11 cellular contexts compared by ENCODE assay signal in genomic region chr9:126373241-126373640, GRCh38. TPM values are rescaled to one million over a fixed set of nuclear protein-coding genes. Genes with fewer than 3 reads are reported as not detected.
DNase-seq lines count a peak whose midpoint lies in the region; ATAC-seq and TF ChIP-seq lines count a peak whose summit lies in the region.
"Had no signal": no experiment of that assay in that cellular context is flagged by ENCODE, and none has a peak within 500 bp of the region (broad histone marks: within the 10 kb centered on the region; RNA-seq: fewer than 3 reads in every experiment).

No MANE protein-coding gene starts in this region.

- BruUV-seq in OCI-LY7 (replicated peaks; lab: Mats Ljungman, UMichigan) = no TSS peak

- POLR2A ChIA-PET in OCI-LY7 (lab: Charles Lee) = no interaction called here
- POLR2A ChIA-PET in CD8-positive, alpha-beta memory T cell (lab: Charles Lee) = no interaction called here

- H3K9me2 ChIP-seq in GM23248 (ENCODE audit: insufficient read depth) (no peaks in the 10 kb centered on the region), OCI-LY7 (ENCODE audit: insufficient read depth, low read length) (no peaks in the 10 kb centered on the region)

- peaks cover 9 to 65% (median 34%) of the 10 kb centered on the region in 3 donors for H3K4me1 Mint-ChIP-seq in CD8-positive, alpha-beta memory T cell

- no peaks in the 10 kb centered on the region for H3K36me3 ChIP-seq in GM23248 (ENCODE audit: low read depth)
- H3K36me3 ChIP-seq in adipocyte (ENCODE audit: control insufficient read depth, insufficient read depth, low read length, severe bottlenecking) = no peaks in the 10 kb centered on the region
- no peaks in the 10 kb centered on the region for H3K36me3 ChIP-seq in OCI-LY7 (ENCODE audit: insufficient read depth, low read length)
- H3K36me3 ChIP-seq in CD8-positive, alpha-beta memory T cell (ENCODE audit: insufficient read depth, low read length) = no peaks in the 10 kb centered on the region

- H3K4me1 ChIP-seq in GM23248 (ENCODE audit: insufficient read depth) (peaks cover 30% of the 10 kb centered on the region), adipocyte (ENCODE audit: control insufficient read depth, insufficient read depth, low read length) (peaks cover 13% of the 10 kb centered on the region), OCI-LY7 (ENCODE audit: insufficient read depth, low read length, poor library complexity, severe bottlenecking) (no peaks in the 10 kb centered on the region)
- peaks cover 5% of the 10 kb centered on the region for H3K4me1 ChIP-seq in CD8-positive, alpha-beta memory T cell (ENCODE audit: insufficient read depth, low read length)

- H3K4me2 ChIP-seq in GM23248 (ENCODE audit: unreplicated experiment) (no peak overlapping the region), OCI-LY7 (ENCODE audit: low read length) (no peak overlapping the region)

- H3K27ac ChIP-seq in GM23248 (no peak overlapping the region), OCI-LY7 (ENCODE audit: low read depth, low read length, poor library complexity, severe bottlenecking) (no peak overlapping the region)
- no peak overlapping the region for H3K27ac ChIP-seq in CD8-positive, alpha-beta memory T cell (ENCODE audit: low read depth, low read length)

- H3K79me2 ChIP-seq in GM23248 (ENCODE audit: insufficient read depth) (0 out of 2 replicates have a peak, but pooled peaks cover 3% of the 10 kb centered on the region), OCI-LY7 (ENCODE audit: insufficient read depth, low read depth, low read length) (no peaks in the 10 kb centered on the region)

- no peak for TF ChIP-seq CTCF in OCI-LY7 (conservative IDR thresholded peaks at IDR 0.05; ENCODE audit: low read length)

- no peaks in the 10 kb centered on the region for H4K20me1 ChIP-seq in GM23248 (ENCODE audit: insufficient read depth)
- no peaks in the 10 kb centered on the region for H4K20me1 ChIP-seq in OCI-LY7 (ENCODE audit: insufficient read depth, low read length)

- H3K27me3 ChIP-seq in GM23248 (replicated peaks; ENCODE audit: insufficient read depth) (no peaks in the 10 kb centered on the region), adipocyte (replicated peaks; ENCODE audit: control insufficient read depth, insufficient read depth, low read length) (no peaks in the 10 kb centered on the region)
- H3K27me3 ChIP-seq in CD8-positive, alpha-beta memory T cell (ENCODE audit: insufficient read depth, low read length, poor library complexity, severe bottlenecking) = no peaks in the 10 kb centered on the region

- H3K4me3 Mint-ChIP-seq in CD8-positive, alpha-beta memory T cell = no peak overlapping the region
- H3K4me3 Mint-ChIP-seq: CD4-positive, CD25-positive, alpha-beta regulatory T cell had no signal

- H3F3A ChIP-seq in GM23248 (ENCODE audit: insufficient read depth) = peaks cover 26% of the 10 kb centered on the region

- H3K27ac Mint-ChIP-seq in CD8-positive, alpha-beta memory T cell = no peak overlapping the region

- H3K9ac ChIP-seq in GM23248 = no peak overlapping the region
- no peak overlapping the region for H3K9ac ChIP-seq in adipocyte (ENCODE audit: low read length)

- H2AFZ ChIP-seq in GM23248 = no peak overlapping the region
- no peak overlapping the region for H2AFZ ChIP-seq in OCI-LY7 (ENCODE audit: low read length)

- ATAC-seq in HG03457 (IDR thresholded peaks at IDR 0.05; ENCODE audit: unreplicated experiment) (no peak), HG02798 (IDR thresholded peaks at IDR 0.05; ENCODE audit: poor library complexity, unreplicated experiment) (no peak)
- ATAC-seq: left colon had no signal

- 63 to 71% methylated on average over 5 of the region's 5 CpGs for whole genome bisulfite sequencing in GM23248 (ENCODE audit: low coverage in 1 of 2, low lambda C conversion rate in 2 of 2, missing lambda C conversion rate in 2 of 2), 2 experiments

- peaks cover 0 to 37% (median 9%) of the 10 kb centered on the region in 3 donors for H3K36me3 Mint-ChIP-seq in CD8-positive, alpha-beta memory T cell

- in situ Hi-C loops in GM23248 (cut with MboI) = no loop called here

- CTCF ChIA-PET in OCI-LY7 (lab: Charles Lee; ENCODE audit: unreplicated experiment) = no interaction called here
- CTCF ChIA-PET in CD8-positive, alpha-beta memory T cell (lab: Charles Lee) = no interaction called here

- H3K9me3 ChIP-seq in GM23248 (ENCODE audit: low read depth) (no peaks in the 10 kb centered on the region), adipocyte (ENCODE audit: control insufficient read depth, low read length) (no peaks in the 10 kb centered on the region), OCI-LY7 (ENCODE audit: low read length) (no peaks in the 10 kb centered on the region)
- H3K9me3 ChIP-seq in CD8-positive, alpha-beta memory T cell (ENCODE audit: low read length) = no peaks in the 10 kb centered on the region

- intact Hi-C loops in OCI-LY7 (cut with micrococcal nuclease; ENCODE audit: unreplicated experiment) = no loop called here

- H3K27me3 Mint-ChIP-seq in CD8-positive, alpha-beta memory T cell = no peaks in the 10 kb centered on the region
- H3K27me3 Mint-ChIP-seq: CD4-positive, CD25-positive, alpha-beta regulatory T cell had no signal

- no peaks in the 10 kb centered on the region for H3K9me3 Mint-ChIP-seq in CD8-positive, alpha-beta memory T cell
- H3K9me3 Mint-ChIP-seq: CD4-positive, CD25-positive, alpha-beta regulatory T cell had no signal

- H3K4me3 ChIP-seq in GM23248 (no peak overlapping the region), adipocyte (ENCODE audit: low read length) (no peak overlapping the region), OCI-LY7 (ENCODE audit: low read depth, low read length, poor library complexity, severe bottlenecking) (no peak overlapping the region)
- H3K4me3 ChIP-seq in CD8-positive, alpha-beta memory T cell (ENCODE audit: low read length) = no peak overlapping the region

- peak; percentile 22 for DNase-seq in A172 (ENCODE audit: low spot score)
- DNase-seq in GM23248 = peak; percentile 62
- peak; percentile 29 for DNase-seq in adipocyte (ENCODE audit: low read depth)
- DNase-seq in kidney tubule cell (ENCODE audit: low spot score) = peak; percentile 89
- no peak for DNase-seq in OCI-LY7 (ENCODE audit: low spot score)
- no peak for DNase-seq in CD8-positive, alpha-beta memory T cell
- DNase-seq: CD4-positive, CD25-positive, alpha-beta regulatory T cell; NCI-H2171 had no signal

RNA-seq across cellular contexts. Expression of gene MVB12B, which starts 46.6 kb away (rescaled TPM):
- 10.7 TPM in 2 replicates for total RNA-seq in A172 (2014; rRNA removed; shearing (Covaris generic))
- total RNA-seq in GM23248 (2014; rRNA removed; shearing (Covaris generic)) = 5.5 and 8.3 TPM in 2 replicates
- 2.4 and 2.9 TPM in 2 replicates for polyA plus RNA-seq in GM23248 (2016; fragmentation: Nextera tagmentation; extraction: Ambion mirVana)
- total RNA-seq in OCI-LY7 (2014; rRNA removed; shearing (Covaris generic)) = not detected in 2 replicates
- total RNA-seq in OCI-LY7 (2022) = 0.53 and 1.3 TPM in 2 replicates
- total RNA-seq in CD8-positive, alpha-beta memory T cell = 10 to 100 TPM; 11.0 to 13.1 TPM
- polyA plus RNA-seq in CD8-positive, alpha-beta memory T cell = 12.7 TPM

Comparison
In these comparisons a context has a peak if more than half of its experiments do, and no peak if none do; other contexts are left out.
1. DNase-seq: peak in A172 (single experiment), GM23248 (single experiment), adipocyte (single experiment) and kidney tubule cell (single experiment); none in OCI-LY7 (single experiment) and CD8-positive, alpha-beta memory T cell (0 of 5).